1 cellular context compared by ENCODE assay signal in genomic region chrX:80578518-80579105, GRCh38.
TF ChIP-seq lines count a peak whose summit lies in the region.

No MANE protein-coding gene starts in this region.

TF ChIP-seq in GM23338, 12 proteins besides CTCF, POLR2A, EP300 and RAD21 (continued from another document):
- TF ChIP-seq, protein P1, sequence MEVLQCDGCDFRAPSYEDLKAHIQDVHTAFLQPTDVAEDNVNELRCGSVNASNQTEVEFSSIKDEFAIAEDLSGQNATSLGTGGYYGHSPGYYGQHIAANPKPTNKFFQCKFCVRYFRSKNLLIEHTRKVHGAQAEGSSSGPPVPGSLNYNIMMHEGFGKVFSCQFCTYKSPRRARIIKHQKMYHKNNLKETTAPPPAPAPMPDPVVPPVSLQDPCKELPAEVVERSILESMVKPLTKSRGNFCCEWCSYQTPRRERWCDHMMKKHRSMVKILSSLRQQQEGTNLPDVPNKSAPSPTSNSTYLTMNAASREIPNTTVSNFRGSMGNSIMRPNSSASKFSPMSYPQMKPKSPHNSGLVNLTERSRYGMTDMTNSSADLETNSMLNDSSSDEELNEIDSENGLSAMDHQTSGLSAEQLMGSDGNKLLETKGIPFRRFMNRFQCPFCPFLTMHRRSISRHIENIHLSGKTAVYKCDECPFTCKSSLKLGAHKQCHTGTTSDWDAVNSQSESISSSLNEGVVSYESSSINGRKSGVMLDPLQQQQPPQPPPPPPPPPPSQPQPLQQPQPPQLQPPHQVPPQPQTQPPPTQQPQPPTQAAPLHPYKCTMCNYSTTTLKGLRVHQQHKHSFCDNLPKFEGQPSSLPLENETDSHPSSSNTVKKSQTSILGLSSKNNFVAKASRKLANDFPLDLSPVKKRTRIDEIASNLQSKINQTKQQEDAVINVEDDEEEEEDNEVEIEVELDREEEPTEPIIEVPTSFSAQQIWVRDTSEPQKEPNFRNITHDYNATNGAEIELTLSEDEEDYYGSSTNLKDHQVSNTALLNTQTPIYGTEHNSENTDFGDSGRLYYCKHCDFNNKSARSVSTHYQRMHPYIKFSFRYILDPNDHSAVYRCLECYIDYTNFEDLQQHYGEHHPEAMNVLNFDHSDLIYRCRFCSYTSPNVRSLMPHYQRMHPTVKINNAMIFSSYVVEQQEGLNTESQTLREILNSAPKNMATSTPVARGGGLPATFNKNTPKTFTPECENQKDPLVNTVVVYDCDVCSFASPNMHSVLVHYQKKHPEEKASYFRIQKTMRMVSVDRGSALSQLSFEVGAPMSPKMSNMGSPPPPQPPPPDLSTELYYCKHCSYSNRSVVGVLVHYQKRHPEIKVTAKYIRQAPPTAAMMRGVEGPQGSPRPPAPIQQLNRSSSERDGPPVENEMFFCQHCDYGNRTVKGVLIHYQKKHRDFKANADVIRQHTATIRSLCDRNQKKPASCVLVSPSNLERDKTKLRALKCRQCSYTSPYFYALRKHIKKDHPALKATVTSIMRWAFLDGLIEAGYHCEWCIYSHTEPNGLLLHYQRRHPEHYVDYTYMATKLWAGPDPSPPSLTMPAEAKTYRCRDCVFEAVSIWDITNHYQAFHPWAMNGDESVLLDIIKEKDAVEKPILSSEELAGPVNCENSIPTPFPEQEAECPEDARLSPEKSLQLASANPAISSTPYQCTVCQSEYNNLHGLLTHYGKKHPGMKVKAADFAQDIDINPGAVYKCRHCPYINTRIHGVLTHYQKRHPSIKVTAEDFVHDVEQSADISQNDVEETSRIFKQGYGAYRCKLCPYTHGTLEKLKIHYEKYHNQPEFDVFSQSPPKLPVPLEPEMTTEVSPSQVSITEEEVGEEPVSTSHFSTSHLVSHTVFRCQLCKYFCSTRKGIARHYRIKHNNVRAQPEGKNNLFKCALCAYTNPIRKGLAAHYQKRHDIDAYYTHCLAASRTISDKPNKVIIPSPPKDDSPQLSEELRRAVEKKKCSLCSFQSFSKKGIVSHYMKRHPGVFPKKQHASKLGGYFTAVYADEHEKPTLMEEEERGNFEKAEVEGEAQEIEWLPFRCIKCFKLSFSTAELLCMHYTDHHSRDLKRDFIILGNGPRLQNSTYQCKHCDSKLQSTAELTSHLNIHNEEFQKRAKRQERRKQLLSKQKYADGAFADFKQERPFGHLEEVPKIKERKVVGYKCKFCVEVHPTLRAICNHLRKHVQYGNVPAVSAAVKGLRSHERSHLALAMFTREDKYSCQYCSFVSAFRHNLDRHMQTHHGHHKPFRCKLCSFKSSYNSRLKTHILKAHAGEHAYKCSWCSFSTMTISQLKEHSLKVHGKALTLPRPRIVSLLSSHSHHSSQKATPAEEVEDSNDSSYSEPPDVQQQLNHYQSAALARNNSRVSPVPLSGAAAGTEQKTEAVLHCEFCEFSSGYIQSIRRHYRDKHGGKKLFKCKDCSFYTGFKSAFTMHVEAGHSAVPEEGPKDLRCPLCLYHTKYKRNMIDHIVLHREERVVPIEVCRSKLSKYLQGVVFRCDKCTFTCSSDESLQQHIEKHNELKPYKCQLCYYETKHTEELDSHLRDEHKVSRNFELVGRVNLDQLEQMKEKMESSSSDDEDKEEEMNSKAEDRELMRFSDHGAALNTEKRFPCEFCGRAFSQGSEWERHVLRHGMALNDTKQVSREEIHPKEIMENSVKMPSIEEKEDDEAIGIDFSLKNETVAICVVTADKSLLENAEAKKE (CRISPR knock-in tag; IDR thresholded peaks at IDR 0.05) = no peak
- no peak for TF ChIP-seq NANOG (IDR thresholded peaks at IDR 0.05; ENCODE audit: borderline replicate concordance)
- TF ChIP-seq ZNF114 (CRISPR knock-in tag; IDR thresholded peaks at IDR 0.05) = no peak
- no peak for TF ChIP-seq POLR2AphosphoS5 (IDR thresholded peaks at IDR 0.05; ENCODE audit: low read depth)
- TF ChIP-seq STAT1 (IDR thresholded peaks at IDR 0.05; ENCODE audit: unreplicated experiment) = no peak
- TF ChIP-seq REST (IDR thresholded peaks at IDR 0.05; ENCODE audit: unreplicated experiment) = no peak
- no peak for TF ChIP-seq EZH2phosphoT487 (IDR thresholded peaks at IDR 0.05; ENCODE audit: unreplicated experiment)
- no peak for TF ChIP-seq JUNB (IDR thresholded peaks at IDR 0.05; ENCODE audit: unreplicated experiment)
- no peak for TF ChIP-seq ZNF331 (CRISPR knock-in tag; IDR thresholded peaks at IDR 0.05; ENCODE audit: low read depth)
